In genomic region chr9:128885376-128885775, GRCh38 we compare ENCODE assay signal across 1 cellular context.
TF ChIP-seq lines count a peak whose summit lies in the region.

No MANE protein-coding gene starts in this region.

TF ChIP-seq in SK-N-SH, 30 proteins besides CTCF, POLR2A, EP300 and RAD21 (continued from another document):
- TF ChIP-seq, protein P1, sequence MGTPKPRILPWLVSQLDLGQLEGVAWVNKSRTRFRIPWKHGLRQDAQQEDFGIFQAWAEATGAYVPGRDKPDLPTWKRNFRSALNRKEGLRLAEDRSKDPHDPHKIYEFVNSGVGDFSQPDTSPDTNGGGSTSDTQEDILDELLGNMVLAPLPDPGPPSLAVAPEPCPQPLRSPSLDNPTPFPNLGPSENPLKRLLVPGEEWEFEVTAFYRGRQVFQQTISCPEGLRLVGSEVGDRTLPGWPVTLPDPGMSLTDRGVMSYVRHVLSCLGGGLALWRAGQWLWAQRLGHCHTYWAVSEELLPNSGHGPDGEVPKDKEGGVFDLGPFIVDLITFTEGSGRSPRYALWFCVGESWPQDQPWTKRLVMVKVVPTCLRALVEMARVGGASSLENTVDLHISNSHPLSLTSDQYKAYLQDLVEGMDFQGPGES (IDR thresholded peaks at IDR 0.05; ENCODE audit: low read depth, low read length), result no peak
- TF ChIP-seq EZH2phosphoT487 (IDR thresholded peaks at IDR 0.05; ENCODE audit: borderline replicate concordance, low read depth) (no peak), RFX5 (IDR thresholded peaks at IDR 0.05; ENCODE audit: low read length) (no peak), FOXM1 (IDR thresholded peaks at IDR 0.05; ENCODE audit: low read depth) (no peak), SMC3 (IDR thresholded peaks at IDR 0.05; ENCODE audit: low read depth, low read length) (no peak), ELF1 (IDR thresholded peaks at IDR 0.05) (no peak), RXRA (IDR thresholded peaks at IDR 0.05; ENCODE audit: borderline replicate concordance, low read depth) (no peak)
- TF ChIP-seq, protein P2, sequence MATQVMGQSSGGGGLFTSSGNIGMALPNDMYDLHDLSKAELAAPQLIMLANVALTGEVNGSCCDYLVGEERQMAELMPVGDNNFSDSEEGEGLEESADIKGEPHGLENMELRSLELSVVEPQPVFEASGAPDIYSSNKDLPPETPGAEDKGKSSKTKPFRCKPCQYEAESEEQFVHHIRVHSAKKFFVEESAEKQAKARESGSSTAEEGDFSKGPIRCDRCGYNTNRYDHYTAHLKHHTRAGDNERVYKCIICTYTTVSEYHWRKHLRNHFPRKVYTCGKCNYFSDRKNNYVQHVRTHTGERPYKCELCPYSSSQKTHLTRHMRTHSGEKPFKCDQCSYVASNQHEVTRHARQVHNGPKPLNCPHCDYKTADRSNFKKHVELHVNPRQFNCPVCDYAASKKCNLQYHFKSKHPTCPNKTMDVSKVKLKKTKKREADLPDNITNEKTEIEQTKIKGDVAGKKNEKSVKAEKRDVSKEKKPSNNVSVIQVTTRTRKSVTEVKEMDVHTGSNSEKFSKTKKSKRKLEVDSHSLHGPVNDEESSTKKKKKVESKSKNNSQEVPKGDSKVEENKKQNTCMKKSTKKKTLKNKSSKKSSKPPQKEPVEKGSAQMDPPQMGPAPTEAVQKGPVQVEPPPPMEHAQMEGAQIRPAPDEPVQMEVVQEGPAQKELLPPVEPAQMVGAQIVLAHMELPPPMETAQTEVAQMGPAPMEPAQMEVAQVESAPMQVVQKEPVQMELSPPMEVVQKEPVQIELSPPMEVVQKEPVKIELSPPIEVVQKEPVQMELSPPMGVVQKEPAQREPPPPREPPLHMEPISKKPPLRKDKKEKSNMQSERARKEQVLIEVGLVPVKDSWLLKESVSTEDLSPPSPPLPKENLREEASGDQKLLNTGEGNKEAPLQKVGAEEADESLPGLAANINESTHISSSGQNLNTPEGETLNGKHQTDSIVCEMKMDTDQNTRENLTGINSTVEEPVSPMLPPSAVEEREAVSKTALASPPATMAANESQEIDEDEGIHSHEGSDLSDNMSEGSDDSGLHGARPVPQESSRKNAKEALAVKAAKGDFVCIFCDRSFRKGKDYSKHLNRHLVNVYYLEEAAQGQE (IDR thresholded peaks at IDR 0.05; ENCODE audit: low read depth, low read length), result no peak
